Comparison of ENCODE assay signal across 14 cellular contexts in genomic region chr10:99766282-99766681, GRCh38. TPM values are rescaled to one million over a fixed set of nuclear protein-coding genes. Genes with fewer than 3 reads are reported as not detected.
DNase-seq lines count a peak whose midpoint lies in the region; ATAC-seq lines count a peak whose summit lies in the region.
"Had no signal": no experiment of that assay in that cellular context is flagged by ENCODE, and none has a peak within 500 bp of the region (broad histone marks: within the 10 kb centered on the region; RNA-seq: fewer than 3 reads in every experiment).

No MANE protein-coding gene starts in this region.

- peaks cover 8 to 33% (median 25%) of the 10 kb centered on the region in 5 donors for H3K36me3 Mint-ChIP-seq in naive thymus-derived CD4-positive, alpha-beta T cell

- ATAC-seq in GM18907 (IDR thresholded peaks at IDR 0.05; ENCODE audit: unreplicated experiment) = peak; percentile 78
- peak; percentile 82 for ATAC-seq in GM21423 (IDR thresholded peaks at IDR 0.05; ENCODE audit: unreplicated experiment)
- peak; percentile 84 for ATAC-seq in HG03139 (IDR thresholded peaks at IDR 0.05; ENCODE audit: unreplicated experiment)
- peak; percentile 44 for ATAC-seq in naive thymus-derived CD4-positive, alpha-beta T cell
- no peak for ATAC-seq in HG02588 (IDR thresholded peaks at IDR 0.05; ENCODE audit: unreplicated experiment)
- ATAC-seq: Right ventricle myocardium inferior had no signal

- H3K27me3 ChIP-seq in naive thymus-derived CD4-positive, alpha-beta T cell (ENCODE audit: control insufficient read depth in 2 of 2, insufficient read depth in 2 of 2, low read length in 2 of 2) = no peaks in the 10 kb centered on the region
- H3K27me3 ChIP-seq: dorsolateral prefrontal cortex had no signal

- H3K27ac Mint-ChIP-seq in naive thymus-derived CD4-positive, alpha-beta T cell = no peak overlapping the region
- H3K27ac Mint-ChIP-seq: CD4-positive, CD25-positive, alpha-beta regulatory T cell had no signal

- peaks cover 0 to 6% of the 10 kb centered on the region in 2 donors for H3K4me1 ChIP-seq in naive thymus-derived CD4-positive, alpha-beta T cell (ENCODE audit: control insufficient read depth in 2 of 2, insufficient read depth in 2 of 2, low read length in 2 of 2)

- no peak overlapping the region for H3K4me3 Mint-ChIP-seq in naive thymus-derived CD4-positive, alpha-beta T cell
- H3K4me3 Mint-ChIP-seq: CD4-positive, CD25-positive, alpha-beta regulatory T cell had no signal

- no peak for DNase-seq in naive thymus-derived CD4-positive, alpha-beta T cell
- DNase-seq in posterior cingulate gyrus (no peak), AG20443 (ENCODE audit: low spot score) (no peak)
- DNase-seq: aorta, dorsolateral prefrontal cortex, NCI-H1048, NCI-H510A, retina had no signal

- peaks cover 0 to 34% (median 13%) of the 10 kb centered on the region in 11 donors for H3K9me3 Mint-ChIP-seq in naive thymus-derived CD4-positive, alpha-beta T cell

- POLR2A ChIA-PET in naive thymus-derived CD4-positive, alpha-beta T cell (lab: Charles Lee) = no interaction called here

- no peaks in the 10 kb centered on the region for H3K36me3 ChIP-seq in naive thymus-derived CD4-positive, alpha-beta T cell (ENCODE audit: control insufficient read depth in 2 of 3, insufficient read depth in 3 of 3, low read length in 3 of 3)

- no peak overlapping the region for H3K4me3 ChIP-seq in naive thymus-derived CD4-positive, alpha-beta T cell (ENCODE audit: low read length)
- H3K4me3 ChIP-seq: dorsolateral prefrontal cortex had no signal

- no peak overlapping the region for H3K27ac ChIP-seq in naive thymus-derived CD4-positive, alpha-beta T cell (ENCODE audit: low read depth, low read length)

- no peaks in the 10 kb centered on the region for H3K27me3 Mint-ChIP-seq in naive thymus-derived CD4-positive, alpha-beta T cell
- H3K27me3 Mint-ChIP-seq: CD4-positive, CD25-positive, alpha-beta regulatory T cell had no signal

- intact Hi-C loops in naive thymus-derived CD4-positive, alpha-beta T cell (cut with micrococcal nuclease) = no loop called here
- intact Hi-C loops in posterior cingulate gyrus (cut with DNase I) = no loop called here

- no peaks in the 10 kb centered on the region for H3K4me1 Mint-ChIP-seq in naive thymus-derived CD4-positive, alpha-beta T cell
- H3K4me1 Mint-ChIP-seq: CD4-positive, CD25-positive, alpha-beta regulatory T cell had no signal

- H3K9me3 ChIP-seq in naive thymus-derived CD4-positive, alpha-beta T cell (ENCODE audit: control insufficient read depth in 2 of 3, low read length in 3 of 3) = no peaks in the 10 kb centered on the region

- CTCF ChIA-PET in naive thymus-derived CD4-positive, alpha-beta T cell (lab: Charles Lee) = no interaction called here

RNA-seq across cellular contexts. Expression of gene ABCC2, which starts 16.2 kb away (rescaled TPM):
- total RNA-seq in naive thymus-derived CD4-positive, alpha-beta T cell = 1 to 10 TPM; 1.3 to 7.6 (median 4.2) TPM
- polyA plus RNA-seq in naive thymus-derived CD4-positive, alpha-beta T cell = 1 to 10 TPM in 1 of 2 donors, under 1 TPM in 1; 0.95 to 1.0 TPM

RNA-seq across cellular contexts. Expression of gene CUTC, which starts 34.2 kb away (rescaled TPM):
- 10 to 100 TPM; 19.3 to 37.1 (median 25.0) TPM for total RNA-seq in naive thymus-derived CD4-positive, alpha-beta T cell
- 10 to 100 TPM; 74.3 to 75.1 TPM for polyA plus RNA-seq in naive thymus-derived CD4-positive, alpha-beta T cell

RNA-seq across cellular contexts. Expression of gene COX15, which starts 34.4 kb away (rescaled TPM):
- total RNA-seq in naive thymus-derived CD4-positive, alpha-beta T cell = 10 to 100 TPM; 17.6 to 43.5 (median 32.9) TPM
- 10 to 100 TPM; 37.5 to 39.6 TPM for polyA plus RNA-seq in naive thymus-derived CD4-positive, alpha-beta T cell
